1 cellular context compared by ENCODE assay signal in the genomic region with DNA sequence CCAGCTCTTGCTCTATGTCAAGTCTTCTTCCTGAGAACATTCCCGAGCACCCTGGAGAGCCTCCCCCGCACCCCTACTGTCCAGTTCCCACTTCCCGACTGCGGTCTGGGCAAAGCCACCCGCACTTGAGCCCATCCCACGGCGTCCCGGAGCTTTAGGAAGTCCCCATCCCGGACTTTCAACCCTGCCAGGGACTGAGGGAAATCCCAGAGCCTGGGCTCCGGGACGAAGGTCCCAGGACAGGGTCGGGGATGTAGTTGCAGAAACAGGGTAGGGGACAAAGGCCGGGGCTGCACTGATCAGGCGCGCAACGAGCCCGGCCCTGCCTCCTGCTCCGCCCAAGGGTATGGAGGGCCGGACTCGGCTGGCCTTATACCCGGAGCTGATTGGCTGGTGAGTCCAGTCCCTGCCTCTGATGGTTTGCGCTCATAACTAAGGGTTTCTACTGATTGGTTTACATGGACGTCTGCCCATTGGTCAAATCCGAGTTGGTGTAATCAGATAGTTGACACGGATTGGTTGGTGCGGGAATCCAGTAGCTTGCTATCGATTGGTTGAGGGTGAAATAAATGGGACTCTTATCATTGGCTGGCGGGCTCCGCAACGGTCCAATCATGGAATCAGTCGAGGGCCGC.
TF ChIP-seq lines count a peak whose summit lies in the region.

No MANE protein-coding gene starts in this region.

TF ChIP-seq in HCT116, 20 proteins besides CTCF, POLR2A, EP300 and RAD21 (continued from another document):
- TF ChIP-seq, protein P1, sequence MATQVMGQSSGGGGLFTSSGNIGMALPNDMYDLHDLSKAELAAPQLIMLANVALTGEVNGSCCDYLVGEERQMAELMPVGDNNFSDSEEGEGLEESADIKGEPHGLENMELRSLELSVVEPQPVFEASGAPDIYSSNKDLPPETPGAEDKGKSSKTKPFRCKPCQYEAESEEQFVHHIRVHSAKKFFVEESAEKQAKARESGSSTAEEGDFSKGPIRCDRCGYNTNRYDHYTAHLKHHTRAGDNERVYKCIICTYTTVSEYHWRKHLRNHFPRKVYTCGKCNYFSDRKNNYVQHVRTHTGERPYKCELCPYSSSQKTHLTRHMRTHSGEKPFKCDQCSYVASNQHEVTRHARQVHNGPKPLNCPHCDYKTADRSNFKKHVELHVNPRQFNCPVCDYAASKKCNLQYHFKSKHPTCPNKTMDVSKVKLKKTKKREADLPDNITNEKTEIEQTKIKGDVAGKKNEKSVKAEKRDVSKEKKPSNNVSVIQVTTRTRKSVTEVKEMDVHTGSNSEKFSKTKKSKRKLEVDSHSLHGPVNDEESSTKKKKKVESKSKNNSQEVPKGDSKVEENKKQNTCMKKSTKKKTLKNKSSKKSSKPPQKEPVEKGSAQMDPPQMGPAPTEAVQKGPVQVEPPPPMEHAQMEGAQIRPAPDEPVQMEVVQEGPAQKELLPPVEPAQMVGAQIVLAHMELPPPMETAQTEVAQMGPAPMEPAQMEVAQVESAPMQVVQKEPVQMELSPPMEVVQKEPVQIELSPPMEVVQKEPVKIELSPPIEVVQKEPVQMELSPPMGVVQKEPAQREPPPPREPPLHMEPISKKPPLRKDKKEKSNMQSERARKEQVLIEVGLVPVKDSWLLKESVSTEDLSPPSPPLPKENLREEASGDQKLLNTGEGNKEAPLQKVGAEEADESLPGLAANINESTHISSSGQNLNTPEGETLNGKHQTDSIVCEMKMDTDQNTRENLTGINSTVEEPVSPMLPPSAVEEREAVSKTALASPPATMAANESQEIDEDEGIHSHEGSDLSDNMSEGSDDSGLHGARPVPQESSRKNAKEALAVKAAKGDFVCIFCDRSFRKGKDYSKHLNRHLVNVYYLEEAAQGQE (IDR thresholded peaks at IDR 0.05; ENCODE audit: low read depth): no peak
- TF ChIP-seq EGR1 (IDR thresholded peaks at IDR 0.05; ENCODE audit: low read depth): no peak
- TF ChIP-seq POLR2AphosphoS5 (IDR thresholded peaks at IDR 0.05; ENCODE audit: low read depth, low read length): peak; percentile 93
- no peak for TF ChIP-seq FOSL1 (IDR thresholded peaks at IDR 0.05; ENCODE audit: low read depth)
- no peak for TF ChIP-seq YY1 (IDR thresholded peaks at IDR 0.05; ENCODE audit: extremely low read depth, insufficient replicate concordance, low read depth, low read length)
- peak; percentile 26; the same call in 1 of the 2 replicates for TF ChIP-seq ZFX (IDR thresholded peaks at IDR 0.05)
- peak; percentile 100 for TF ChIP-seq SP1 (IDR thresholded peaks at IDR 0.05; ENCODE audit: low read depth)
- no peak for TF ChIP-seq JUND (IDR thresholded peaks at IDR 0.05)
